19 cellular contexts compared by ENCODE assay signal in the genomic region with DNA sequence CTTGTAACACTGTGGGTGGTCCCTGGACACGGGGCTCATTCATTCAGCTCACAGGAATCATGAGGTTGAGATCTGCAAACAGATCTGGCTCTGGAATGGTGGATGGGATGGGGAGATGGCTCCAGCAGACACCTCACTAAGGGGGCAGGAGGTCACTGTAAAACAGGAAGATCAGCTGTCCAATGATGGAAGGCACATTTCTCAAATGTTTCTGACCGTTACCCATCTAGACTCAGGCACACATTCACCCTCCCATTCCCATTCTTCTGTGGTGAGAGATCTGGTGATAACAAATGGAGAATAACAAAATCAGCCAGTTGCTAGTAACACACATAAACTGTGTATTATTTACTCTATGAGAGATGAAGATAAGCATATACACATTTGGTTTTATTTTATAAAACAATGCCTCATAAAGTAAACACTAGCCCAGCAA.
A peak's percentile ranks its signal among the peaks of the same experiment; 100 is the strongest.
DNase-seq lines count a peak whose midpoint lies in the region; ATAC-seq lines count a peak whose summit lies in the region.
"Had no signal": no experiment of that assay in that cellular context is flagged by ENCODE, and none has a peak within 500 bp of the region (broad histone marks: within the 10 kb centered on the region; RNA-seq: fewer than 3 reads in every experiment).

No MANE protein-coding gene starts in this region.

- in situ Hi-C loops in G401 (cut with HindIII; ENCODE audit: low sequenced_read_pairs) = no loop called here

- H3K36me3 ChIP-seq in MG63 = no peaks in the 10 kb centered on the region
- H3K36me3 ChIP-seq: gastrocnemius medialis, left ventricle myocardium inferior, upper lobe of left lung had no signal

- no peaks in the 10 kb centered on the region for H3K27me3 ChIP-seq in MG63
- H3K27me3 ChIP-seq: upper lobe of left lung had no signal

- DNase-seq in EL (peak; percentile 48), MG63 (peak; percentile 31), fibroblast of peridontal ligament (ENCODE audit: extremely low read depth) (peak; percentile 27), renal cortical epithelial cell (ENCODE audit: low read depth) (peak; percentile 3), DMS53 treated with DMSO at 0.1 percent for 48 hours (lab: John Stamatoyannopoulos, UW; ENCODE audit: unreplicated experiment) (no peak), G401 (ENCODE audit: low spot score) (no peak)
- DNase-seq: activated CD4-positive, CD25-positive, alpha-beta regulatory T cell; activated T-cell treated with anti-CD3 and anti-CD28 coated beads, Interleukin-2, amount 50 U/mL, for 48 hours; cortex of kidney; gastrocnemius medialis; left ventricle myocardium inferior; MV-4-11; NCI-H2029; NCI-H526; SHP77 treated with DMSO at 0.1 percent for 48 hours; upper lobe of left lung had no signal

- no peak overlapping the region for H3K4me3 ChIP-seq in MG63
- H3K4me3 ChIP-seq: gastrocnemius medialis, left ventricle myocardium inferior, upper lobe of left lung had no signal

- no peaks in the 10 kb centered on the region for H3K9me3 ChIP-seq in MG63
- H3K9me3 ChIP-seq: gastrocnemius medialis, left ventricle myocardium inferior, upper lobe of left lung had no signal

- ATAC-seq in GM18502 (IDR thresholded peaks at IDR 0.05; ENCODE audit: poor library complexity, unreplicated experiment) = no peak
- ATAC-seq in GM19035 (IDR thresholded peaks at IDR 0.05; ENCODE audit: unreplicated experiment) = no peak
- ATAC-seq: gastrocnemius medialis, sciatic nerve had no signal

Comparison
In these comparisons a context has a peak if more than half of its experiments do, and no peak if none do; other contexts are left out.
1. DNase-seq: peak in EL (single experiment), MG63 (single experiment), fibroblast of peridontal ligament (single experiment) and renal cortical epithelial cell (single experiment); none in DMS53 treated with DMSO at 0.1 percent for 48 hours (single experiment) and G401 (single experiment).